In genomic region chr3:52407779-52408178, GRCh38 we compare ENCODE assay signal across 17 cellular contexts. TPM values are rescaled to one million over a fixed set of nuclear protein-coding genes. Genes with fewer than 3 reads are reported as not detected.
DNase-seq lines count a peak whose midpoint lies in the region; ATAC-seq lines count a peak whose summit lies in the region.
"Had no signal": no experiment of that assay in that cellular context is flagged by ENCODE, and none has a peak within 500 bp of the region (broad histone marks: within the 10 kb centered on the region; RNA-seq: fewer than 3 reads in every experiment).

No MANE protein-coding gene starts in this region.

- peaks cover 24% of the 10 kb centered on the region for H3K4me1 Mint-ChIP-seq in activated CD4-positive, alpha-beta memory T cell treated with anti-CD3 and anti-CD28 coated beads for 36 hours (ENCODE audit: low read depth)
- H3K4me1 Mint-ChIP-seq in stimulated activated effector memory CD8-positive, alpha-beta T cell treated with anti-CD3 and anti-CD28 coated beads, Interleukin-12 subunit alpha, Interleukin-12 subunit beta, amount 100 ng/mL, for 72 hours = peaks cover 46% of the 10 kb centered on the region

- CTCF ChIA-PET in activated CD4-positive, alpha-beta memory T cell treated with anti-CD3 and anti-CD28 coated beads for 36 hours (lab: Charles Lee) = no interaction called here

- H3K4me3 Mint-ChIP-seq in activated CD4-positive, alpha-beta memory T cell treated with anti-CD3 and anti-CD28 coated beads for 36 hours = peak overlapping the region; percentile 84
- peak overlapping the region; percentile 89 for H3K4me3 Mint-ChIP-seq in stimulated activated effector memory CD8-positive, alpha-beta T cell treated with anti-CD3 and anti-CD28 coated beads, Interleukin-12 subunit alpha, Interleukin-12 subunit beta, amount 100 ng/mL, for 72 hours

- peaks cover 39% of the 10 kb centered on the region for H3K36me3 Mint-ChIP-seq in activated CD4-positive, alpha-beta memory T cell treated with anti-CD3 and anti-CD28 coated beads for 36 hours
- peaks cover 76% of the 10 kb centered on the region for H3K36me3 Mint-ChIP-seq in stimulated activated effector memory CD8-positive, alpha-beta T cell treated with anti-CD3 and anti-CD28 coated beads, Interleukin-12 subunit alpha, Interleukin-12 subunit beta, amount 100 ng/mL, for 72 hours

- H3K9me3 Mint-ChIP-seq in activated CD4-positive, alpha-beta memory T cell treated with anti-CD3 and anti-CD28 coated beads for 36 hours = no peaks in the 10 kb centered on the region
- H3K9me3 Mint-ChIP-seq in stimulated activated effector memory CD8-positive, alpha-beta T cell treated with anti-CD3 and anti-CD28 coated beads, Interleukin-12 subunit alpha, Interleukin-12 subunit beta, amount 100 ng/mL, for 72 hours = no peaks in the 10 kb centered on the region
- H3K9me3 Mint-ChIP-seq: neural progenitor cell had no signal

- intact Hi-C loops in activated CD4-positive, alpha-beta memory T cell treated with anti-CD3 and anti-CD28 coated beads for 36 hours (cut with micrococcal nuclease) = no loop called here

- POLR2A ChIA-PET in activated CD4-positive, alpha-beta memory T cell treated with anti-CD3 and anti-CD28 coated beads for 36 hours (lab: Charles Lee) = no interaction called here

- DNase-seq in activated effector memory CD4-positive, alpha-beta T cell treated with anti-CD3 and anti-CD28 coated beads, Interleukin-2, amount 50 U/mL, for 16 hours = peak; percentile 55
- no peak for DNase-seq in activated effector memory CD4-positive, alpha-beta T cell treated with Interleukin-2 at 50 U/mL for 16 hours
- DNase-seq in activated CD4-positive, alpha-beta memory T cell treated with anti-CD3 and anti-CD28 coated beads for 36 hours = no peak
- DNase-seq in foreskin melanocyte (peak; percentile 37), caudate nucleus (lab: John Stamatoyannopoulos, UW) (no peak)
- no peak for DNase-seq in stimulated activated effector memory CD8-positive, alpha-beta T cell treated with anti-CD3 and anti-CD28 coated beads, Interleukin-12 subunit alpha, Interleukin-12 subunit beta, amount 100 ng/mL, for 72 hours (ENCODE audit: low spot score in 2 of 2)
- DNase-seq: activated gamma-delta T cell, colonic mucosa, HCEC 1CT, islet precursor cell, NCI-H146, NCI-H82, SIG-M5 had no signal

- no peak for ATAC-seq in stimulated activated effector memory CD8-positive, alpha-beta T cell treated with anti-CD3 and anti-CD28 coated beads, Interleukin-12 subunit alpha, Interleukin-12 subunit beta, amount 100 ng/mL, for 72 hours
- ATAC-seq in HG03039 (IDR thresholded peaks at IDR 0.05; ENCODE audit: unreplicated experiment) (no peak), HG02610 (IDR thresholded peaks at IDR 0.05; ENCODE audit: unreplicated experiment) (no peak)

- H3K27ac ChIP-seq in caudate nucleus (ENCODE audit: low read depth, low read length) = no peak overlapping the region
- H3K27ac ChIP-seq: colonic mucosa, neural progenitor cell had no signal

- H3K27ac Mint-ChIP-seq in activated CD4-positive, alpha-beta memory T cell treated with anti-CD3 and anti-CD28 coated beads for 36 hours = no peak overlapping the region
- H3K27ac Mint-ChIP-seq in stimulated activated effector memory CD8-positive, alpha-beta T cell treated with anti-CD3 and anti-CD28 coated beads, Interleukin-12 subunit alpha, Interleukin-12 subunit beta, amount 100 ng/mL, for 72 hours = peak overlapping the region; percentile 95
- H3K27ac Mint-ChIP-seq: neural progenitor cell had no signal

- H3K27me3 Mint-ChIP-seq in activated CD4-positive, alpha-beta memory T cell treated with anti-CD3 and anti-CD28 coated beads for 36 hours = no peaks in the 10 kb centered on the region

RNA-seq across cellular contexts. Expression of gene BAP1, which starts 2.0 kb away (rescaled TPM):
- 10 to 100 TPM; 92.8 to 99.8 TPM for total RNA-seq in activated CD4-positive, alpha-beta memory T cell treated with anti-CD3 and anti-CD28 coated beads for 36 hours

RNA-seq across cellular contexts. Expression of gene PHF7, which starts 2.7 kb away (rescaled TPM):
- total RNA-seq in activated CD4-positive, alpha-beta memory T cell treated with anti-CD3 and anti-CD28 coated beads for 36 hours = 10 to 100 TPM; 19.7 to 20.5 TPM

RNA-seq across cellular contexts. Expression of gene SEMA3G, which starts 37.1 kb away (rescaled TPM):
- under 1 TPM; 0.10 to 0.14 TPM for total RNA-seq in activated CD4-positive, alpha-beta memory T cell treated with anti-CD3 and anti-CD28 coated beads for 36 hours

RNA-seq across cellular contexts. Expression of gene TNNC1, which starts 46.1 kb away (rescaled TPM):
- 1 to 10 TPM; 3.0 to 4.7 TPM for total RNA-seq in activated CD4-positive, alpha-beta memory T cell treated with anti-CD3 and anti-CD28 coated beads for 36 hours
- total RNA-seq: Daoy had no signal

RNA-seq across cellular contexts. Expression of gene NISCH, which starts 47.6 kb away (rescaled TPM):
- 10 to 100 TPM; 50.8 to 60.2 TPM for total RNA-seq in activated CD4-positive, alpha-beta memory T cell treated with anti-CD3 and anti-CD28 coated beads for 36 hours

Comparison
In these comparisons a context has a peak if more than half of its experiments do, and no peak if none do; other contexts are left out.
1. DNase-seq: peak in activated effector memory CD4-positive, alpha-beta T cell treated with anti-CD3 and anti-CD28 coated beads, Interleukin-2, amount 50 U/mL, for 16 hours (single experiment) and foreskin melanocyte (single experiment); none in activated effector memory CD4-positive, alpha-beta T cell treated with Interleukin-2 at 50 U/mL for 16 hours (single experiment), activated CD4-positive, alpha-beta memory T cell treated with anti-CD3 and anti-CD28 coated beads for 36 hours (single experiment), stimulated activated effector memory CD8-positive, alpha-beta T cell treated with anti-CD3 and anti-CD28 coated beads, Interleukin-12 subunit alpha, Interleukin-12 subunit beta, amount 100 ng/mL, for 72 hours (0 of 2) and caudate nucleus (0 of 61).